ENCODE assay signal across 9 cellular contexts in genomic region chr2:149068996-149069888, GRCh38. TPM values are rescaled to one million over a fixed set of nuclear protein-coding genes. Genes with fewer than 3 reads are reported as not detected.
DNase-seq lines count a peak whose midpoint lies in the region; ATAC-seq and TF ChIP-seq lines count a peak whose summit lies in the region.
"Had no signal": no experiment of that assay in that cellular context is flagged by ENCODE, and none has a peak within 500 bp of the region (broad histone marks: within the 10 kb centered on the region; RNA-seq: fewer than 3 reads in every experiment).

No MANE protein-coding gene starts in this region.

- intact Hi-C loops in ascending aorta (cut with DNase I), result no loop called here
- intact Hi-C loops in natural killer cell (cut with micrococcal nuclease), result no loop called here

- H3K9me3 Mint-ChIP-seq in natural killer cell, result no peaks in the 10 kb centered on the region

- H3K27me3 Mint-ChIP-seq in natural killer cell (ENCODE audit: low read depth in 2 of 2), result peaks cover 0 to 11% of the 10 kb centered on the region in 2 donors

- H3K27ac Mint-ChIP-seq in natural killer cell, result no peak overlapping the region
- H3K27ac Mint-ChIP-seq: memory B cell had no signal

- no peaks in the 10 kb centered on the region for H3K36me3 ChIP-seq in ascending aorta

- ATAC-seq in natural killer cell (peak in 2 of 3 donors; percentile 44 to 93), HG03571 (IDR thresholded peaks at IDR 0.05; ENCODE audit: unreplicated experiment) (no peak)

- H3K27ac ChIP-seq in ascending aorta, result peak overlapping the region; percentile 15 to 32

- no peaks in the 10 kb centered on the region for H3K27me3 ChIP-seq in ascending aorta

- H3K9me3 ChIP-seq in ascending aorta, result no peaks in the 10 kb centered on the region

- H3K4me3 Mint-ChIP-seq in natural killer cell, result no peak overlapping the region
- H3K4me3 Mint-ChIP-seq: memory B cell had no signal

- no peaks in the 10 kb centered on the region for H3K36me3 Mint-ChIP-seq in natural killer cell

- TF ChIP-seq CTCF in ascending aorta (IDR thresholded peaks at IDR 0.05), result no peak
- TF ChIP-seq CTCF in natural killer cell (IDR thresholded peaks at IDR 0.05), result no peak

- peak; percentile 92 for DNase-seq in Daoy (ENCODE audit: low read depth)
- peak; percentile 52 to 66 for DNase-seq in NOMO-1 (lab: John Stamatoyannopoulos, UW; ENCODE audit: unreplicated experiment in 2 of 2)
- no peak for DNase-seq in ascending aorta (ENCODE audit: low spot score in 2 of 2)
- no peak for DNase-seq in natural killer cell
- no peak for DNase-seq in NCI-H526 (lab: John Stamatoyannopoulos, UW)
- no peak for DNase-seq in SHP77 (lab: John Stamatoyannopoulos, UW)
- DNase-seq in activated CD8-positive, alpha-beta memory T cell treated with anti-CD3 and anti-CD28 coated beads for 24 hours, result no peak

- peaks cover 0 to 3% of the 10 kb centered on the region in 2 donors for H3K4me1 ChIP-seq in ascending aorta

- no peak overlapping the region for H3K4me3 ChIP-seq in ascending aorta

- peaks cover 0 to 6% of the 10 kb centered on the region in 2 donors for H3K4me1 Mint-ChIP-seq in natural killer cell

RNA-seq across cellular contexts. Expression of gene LYPD6B, which starts 30.7 kb away (rescaled TPM):
- 8.0 and 10.2 TPM in 2 replicates for total RNA-seq in Daoy (2014; rRNA removed; shearing (Covaris generic))
- total RNA-seq in ascending aorta, result not detected
- total RNA-seq in natural killer cell, result not detected

Comparison
In these comparisons a context has a peak if more than half of its experiments do, and no peak if none do; other contexts are left out.
1. DNase-seq: peak in Daoy (single experiment) and NOMO-1 (2 of 2); none in ascending aorta (0 of 2), natural killer cell (single experiment), NCI-H526 (0 of 2), SHP77 (0 of 2) and activated CD8-positive, alpha-beta memory T cell treated with anti-CD3 and anti-CD28 coated beads for 24 hours (single experiment).